23 cellular contexts compared by ENCODE assay signal in the genomic region with DNA sequence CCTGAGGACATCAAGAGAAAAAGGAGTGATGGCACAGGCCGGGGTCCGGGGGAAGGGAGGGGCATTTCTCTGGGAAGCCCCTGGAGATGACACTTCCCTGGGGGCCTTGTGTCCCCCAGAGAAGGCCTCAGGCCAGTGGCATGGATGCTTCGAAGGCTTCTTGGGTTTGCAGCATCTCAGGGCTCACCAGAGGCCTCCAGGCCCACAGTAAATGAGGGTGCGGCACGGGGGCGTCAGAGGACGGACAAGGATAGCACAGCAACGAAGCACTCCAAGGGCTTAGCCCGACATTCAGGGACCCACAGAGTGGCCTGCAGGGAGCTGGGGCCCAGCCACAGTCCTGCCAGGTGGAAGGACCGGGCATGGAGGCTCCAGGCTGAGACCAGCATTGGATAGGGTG.
"Had no signal": no experiment of that assay in that cellular context is flagged by ENCODE, and none has a peak within 500 bp of the region (broad histone marks: within the 10 kb centered on the region; RNA-seq: fewer than 3 reads in every experiment).

No MANE protein-coding gene starts in this region.

- H3K36me3 ChIP-seq: pancreas, right lobe of liver, sigmoid colon, stomach, thoracic aorta, thyroid gland, tibial nerve, upper lobe of left lung, vagina had no signal

- H3K27ac ChIP-seq: pancreas, psoas muscle, right lobe of liver, sigmoid colon, stomach, thoracic aorta, thyroid gland, tibial nerve, upper lobe of left lung, vagina had no signal

- H3K27me3 ChIP-seq: pancreas, right lobe of liver, sigmoid colon, thyroid gland, tibial nerve, upper lobe of left lung, vagina had no signal

- DNase-seq: naive B cell; naive thymus-derived CD8-positive, alpha-beta T cell; nephron progenitor cell; occipital lobe; psoas muscle; right cardiac atrium; sigmoid colon; small intestine; stimulated activated CD4-positive, alpha-beta T cell treated with anti-CD3 and anti-CD28 coated beads, Interleukin-15, amount 100 ng/mL, for 24 hours; stimulated activated CD4-positive, alpha-beta T cell treated with anti-CD3 and anti-CD28 coated beads, Interleukin-2, amount 100 ng/mL, for 24 hours; stimulated activated CD4-positive, alpha-beta T cell treated with anti-CD3 and anti-CD28 coated beads, Interleukin-2, amount 100 ng/mL, for 48 hours; stimulated activated CD4-positive, alpha-beta T cell treated with anti-CD3 and anti-CD28 coated beads, Interleukin-4, amount 100 ng/mL, for 24 hours; stimulated activated naive B cell treated with anti-CD40 and anti-IgM and Interleukin-4, amounts not matched to agents 10 μg/mL and 1 μg/mL and 100 μg/mL, for 72 hours; stimulated activated naive CD4-positive, alpha-beta T cell treated with Interleukin-2 at 50 U/mL for 16 hours; stomach; thyroid gland; trophoblast cell had no signal

- H3K4me1 ChIP-seq: pancreas, psoas muscle, right lobe of liver, sigmoid colon, stomach, thyroid gland, tibial nerve, upper lobe of left lung had no signal

- H3K4me3 ChIP-seq: pancreas, psoas muscle, right lobe of liver, sigmoid colon, stomach, thoracic aorta, thyroid gland, tibial nerve, upper lobe of left lung, vagina had no signal

- H3K9me3 ChIP-seq: pancreas, psoas muscle, right lobe of liver, sigmoid colon, stomach, thoracic aorta, thyroid gland, tibial nerve, upper lobe of left lung, vagina had no signal
